ENCODE assay signal across 8 cellular contexts in the genomic region with DNA sequence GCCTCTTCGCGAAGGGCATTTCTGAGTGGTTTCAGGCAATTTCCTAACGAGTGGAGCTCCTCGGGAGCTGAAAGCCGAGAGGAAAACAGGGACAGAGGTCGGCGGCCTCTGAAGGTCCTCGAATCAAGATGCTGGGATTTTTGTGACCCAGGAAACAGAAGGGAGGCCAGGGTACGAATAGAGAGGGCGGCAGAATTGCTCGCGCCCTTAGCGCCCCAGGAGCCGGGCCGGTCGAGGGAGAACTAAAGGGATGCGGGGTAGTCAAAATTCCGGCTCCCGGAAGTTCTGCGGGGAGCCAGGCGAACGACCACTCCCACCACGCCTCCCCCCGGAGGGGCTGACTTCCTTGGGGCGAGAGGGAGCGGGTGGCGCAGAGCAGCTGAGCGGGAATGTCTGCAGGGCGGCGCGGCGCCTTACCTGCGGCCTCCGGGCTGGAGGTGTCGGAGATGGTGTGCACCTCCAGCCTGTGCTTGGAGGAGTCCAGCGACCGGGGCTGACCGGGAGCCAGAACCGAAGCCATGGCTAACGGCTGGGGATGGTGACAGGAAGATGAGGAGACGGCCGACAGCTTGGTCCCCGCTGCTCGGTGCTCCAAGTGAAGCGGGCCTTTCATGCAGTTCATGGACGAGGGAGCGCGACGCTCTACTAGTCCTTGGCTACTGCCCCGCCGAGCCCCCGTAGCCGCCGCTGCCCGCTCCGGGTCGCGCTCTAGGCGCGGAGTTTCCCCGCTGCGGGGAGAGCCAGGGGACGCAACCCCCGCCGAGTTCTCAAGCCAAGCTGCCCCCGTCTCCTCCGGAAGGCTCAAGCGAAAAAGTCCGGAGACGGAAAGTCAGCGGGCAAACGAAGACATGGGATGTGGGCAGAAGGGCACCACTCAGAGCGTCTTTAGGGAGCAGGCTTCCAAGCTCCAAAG. TPM values are rescaled to one million over a fixed set of nuclear protein-coding genes. Genes with fewer than 3 reads are reported as not detected.
DNase-seq lines count a peak whose midpoint lies in the region; ATAC-seq and TF ChIP-seq lines count a peak whose summit lies in the region.

No MANE protein-coding gene starts in this region.

- no peak for TF ChIP-seq CTCF in AG04450 (IDR thresholded peaks at IDR 0.05; ENCODE audit: low read depth, low read length)
- no peak for TF ChIP-seq CTCF in cardiac fibroblast (IDR thresholded peaks at IDR 0.05; ENCODE audit: low read depth, low read length)

- CTCF ChIA-PET in AG04450 (lab: Charles Lee): interaction anchor here (0.6 to 1.1 kb wide), 5 partner anchors 470 to 1514 kb away, joined by 3 to 4 read pairs (median 3); no protein-coding TSS in a partner anchor

- H3K36me3 ChIP-seq in mesodermal cell (ENCODE audit: control insufficient read depth, insufficient read depth, low read length): peaks cover 31% of the 10 kb centered on the region

- WGBS in mesodermal cell (ENCODE audit: insufficient coverage in 2 of 2), 2 experiments: 0% methylated on average over 56 to 57 of the region's 73 CpGs

- H3K4me3 ChIP-seq in AG04450 (ENCODE audit: low read depth, low read length) (peak overlapping the region; percentile 56), cardiac fibroblast (replicated peaks in 1 of 2; ENCODE audit: low read depth in 2 of 2, low read length in 2 of 2) (peak overlapping the region; percentile 50 to 54), mesodermal cell (ENCODE audit: extremely low read depth, insufficient read depth, low read length, poor library complexity, severe bottlenecking) (peak overlapping the region; percentile 87)

- peak overlapping the region; percentile 17 to 72 (median 60) for H3K4me3 Mint-ChIP-seq in IgD-negative memory B cell

- ATAC-seq in GM21381 (IDR thresholded peaks at IDR 0.05; ENCODE audit: unreplicated experiment): no peak

- peak overlapping the region in 2 of 3 donors; percentile 59 to 76 for H3K27ac Mint-ChIP-seq in IgD-negative memory B cell

- peaks cover 95% of the 10 kb centered on the region for H3K27me3 ChIP-seq in AG04450 (ENCODE audit: control insufficient read depth, insufficient read depth, low read length)

- H3K27ac ChIP-seq in AG04450 (ENCODE audit: low read depth, low read length) (no peak overlapping the region), mesodermal cell (ENCODE audit: low read depth, low read length, severe bottlenecking) (peak overlapping the region; percentile 62)

- H3K4me1 ChIP-seq in mesodermal cell (ENCODE audit: control insufficient read depth, insufficient read depth, low read length, poor library complexity, severe bottlenecking): peaks cover 36% of the 10 kb centered on the region

- peaks cover 2% of the 10 kb centered on the region for H3K36me3 Mint-ChIP-seq in IgD-negative memory B cell

- H3K4me1 Mint-ChIP-seq in IgD-negative memory B cell: peaks cover under 1 to 6% (median 3%) of the 10 kb centered on the region in 3 donors

- DNase-seq in AG04450 (ENCODE audit: low read depth, low spot score) (no peak), cardiac fibroblast (ENCODE audit: low read depth in 2 of 2) (no peak), G401 (ENCODE audit: low spot score) (no peak)
- no peak for DNase-seq in stimulated activated CD4-positive, alpha-beta T cell treated with anti-CD3 and anti-CD28 coated beads, Interleukin-2, amount 100 ng/mL, for 24 hours
- no peak for DNase-seq in activated effector memory CD4-positive, alpha-beta T cell treated with Interleukin-2 at 50 U/mL for 16 hours

- peaks cover 83% of the 10 kb centered on the region for H3K27me3 Mint-ChIP-seq in IgD-negative memory B cell

- peaks cover 3 to 14% (median 8%) of the 10 kb centered on the region in 3 donors for H3K9me3 Mint-ChIP-seq in IgD-negative memory B cell

- POLR2A ChIA-PET in AG04450 (lab: Yijun Ruan, JAX): no interaction called here

- H3K9me3 ChIP-seq in AG04450 (ENCODE audit: control insufficient read depth, insufficient read depth, low read length): peaks cover 39% of the 10 kb centered on the region
- no peaks in the 10 kb centered on the region for H3K9me3 ChIP-seq in mesodermal cell (ENCODE audit: control insufficient read depth, low read length)

- in situ Hi-C loops in G401 (cut with HindIII; ENCODE audit: low sequenced_read_pairs): no loop called here

RNA-seq across cellular contexts. Expression of a gene that starts 0.8 kb away (rescaled TPM):
- 0.05 and 0.07 TPM in 2 replicates for polyA plus RNA-seq in AG04450 (2011; rRNA removed)
- not detected in 2 replicates for polyA minus RNA-seq in AG04450 (2011; rRNA and poly(A)+ RNA removed)
- not detected for polyA plus RNA-seq in IgD-negative memory B cell
- 64.5 TPM for polyA plus RNA-seq in mesodermal cell (2013, experiment 1 of 2)
- 81.4 TPM for polyA plus RNA-seq in mesodermal cell (2013, experiment 2 of 2)
- total RNA-seq in G401 (2014; rRNA removed; shearing (Covaris generic)): not detected in 2 replicates
